In the genomic region with DNA sequence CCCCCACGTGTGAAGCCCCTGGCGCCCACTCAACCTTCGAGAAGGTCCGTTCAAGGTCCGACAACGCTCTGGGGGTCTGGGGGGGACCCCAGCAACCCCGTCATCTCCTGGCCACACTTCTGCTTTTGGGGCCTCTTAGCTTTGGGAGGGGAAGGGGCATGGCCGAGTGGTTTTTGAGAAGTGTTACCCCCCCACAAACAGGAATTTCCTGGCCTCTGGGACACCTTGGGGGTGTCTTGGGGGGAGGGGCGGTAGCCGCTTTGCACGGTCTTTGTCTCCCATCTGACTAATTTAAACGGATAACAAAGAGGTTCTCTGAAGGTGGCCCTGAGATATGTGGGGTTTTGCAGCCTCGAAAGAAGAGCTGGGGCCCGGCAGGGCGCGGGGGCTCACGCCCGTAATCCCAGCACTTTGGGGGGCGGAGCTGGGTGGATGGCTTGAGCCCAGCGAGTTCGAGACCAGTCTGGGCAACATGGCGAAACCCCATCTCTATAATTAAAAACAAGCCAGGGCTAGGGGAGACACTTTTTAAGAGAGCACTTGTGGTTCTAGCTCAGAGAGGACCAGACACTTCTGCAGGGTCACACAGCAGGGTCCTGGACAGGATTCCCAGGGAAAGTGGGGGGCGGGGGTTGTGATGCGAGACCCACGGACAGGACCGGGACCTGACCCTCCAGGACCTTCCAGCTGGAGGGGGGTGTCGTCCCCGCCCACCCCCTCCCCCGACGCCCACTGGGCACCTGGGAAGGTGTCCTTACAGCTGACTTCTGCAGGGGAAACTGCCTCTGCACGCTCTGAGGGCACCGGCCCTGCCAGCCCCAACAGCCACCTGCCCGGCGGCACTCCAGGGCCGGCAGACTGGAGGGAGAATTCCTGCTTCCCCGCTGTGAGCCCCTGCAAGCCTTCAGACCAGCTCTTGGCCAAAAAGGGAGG, we compare ENCODE assay signal across 8 cellular contexts. TPM values are rescaled to one million over a fixed set of nuclear protein-coding genes. Genes with fewer than 3 reads are reported as not detected.
A peak's percentile ranks its signal among the peaks of the same experiment; 100 is the strongest.
DNase-seq lines count a peak whose midpoint lies in the region; ATAC-seq and TF ChIP-seq lines count a peak whose summit lies in the region.

No MANE protein-coding gene starts in this region.

- H3K4me3 Mint-ChIP-seq in CD4-positive, CD25-positive, alpha-beta regulatory T cell: peak overlapping the region; percentile 97 to 100 (median 98)
- H3K4me3 Mint-ChIP-seq in progenitor cell of endocrine pancreas (ENCODE audit: low read depth): peak overlapping the region; percentile 90

- H3K9me3 Mint-ChIP-seq in CD4-positive, CD25-positive, alpha-beta regulatory T cell: no peaks in the 10 kb centered on the region
- H3K9me3 Mint-ChIP-seq in progenitor cell of endocrine pancreas (ENCODE audit: low read depth): no peaks in the 10 kb centered on the region

- H3K36me3 ChIP-seq in CD4-positive, CD25-positive, alpha-beta regulatory T cell (ENCODE audit: control insufficient read depth, insufficient read depth, low read length): peaks cover 14% of the 10 kb centered on the region
- peaks cover 0 to 16% of the 10 kb centered on the region in 2 donors for H3K36me3 ChIP-seq in gastroesophageal sphincter

- no peak for TF ChIP-seq POLR2A in gastroesophageal sphincter (IDR thresholded peaks at IDR 0.05)

- no peaks in the 10 kb centered on the region for H3K27me3 ChIP-seq in CD4-positive, CD25-positive, alpha-beta regulatory T cell (ENCODE audit: control insufficient read depth, insufficient read depth, low read length)
- H3K27me3 ChIP-seq in gastroesophageal sphincter: peaks cover 4% of the 10 kb centered on the region

- H3K4me3 ChIP-seq in CD4-positive, CD25-positive, alpha-beta regulatory T cell (ENCODE audit: low read depth, low read length): peak overlapping the region; percentile 85
- peak overlapping the region; percentile 82 to 95 for H3K4me3 ChIP-seq in gastroesophageal sphincter

- ATAC-seq in CD4-positive, CD25-positive, alpha-beta regulatory T cell (ENCODE audit: low read depth in 2 of 2): peak; percentile 19 to 29
- peak; percentile 10 for ATAC-seq in HG03097 (IDR thresholded peaks at IDR 0.05; ENCODE audit: low FRiP score, unreplicated experiment)
- ATAC-seq in gastroesophageal sphincter: no peak
- ATAC-seq in HG02763 (IDR thresholded peaks at IDR 0.05; ENCODE audit: unreplicated experiment): no peak

- TF ChIP-seq CTCF in gastroesophageal sphincter (IDR thresholded peaks at IDR 0.05) (no peak), progenitor cell of endocrine pancreas (IDR thresholded peaks at IDR 0.05; ENCODE audit: unreplicated experiment) (no peak)

- peaks cover 11% of the 10 kb centered on the region for H3K36me3 Mint-ChIP-seq in CD4-positive, CD25-positive, alpha-beta regulatory T cell
- H3K36me3 Mint-ChIP-seq in progenitor cell of endocrine pancreas (ENCODE audit: insufficient read depth): peaks cover 5% of the 10 kb centered on the region

- peak overlapping the region; percentile 82 for H3K27ac ChIP-seq in CD4-positive, CD25-positive, alpha-beta regulatory T cell (ENCODE audit: insufficient read depth, low read length, poor library complexity, severe bottlenecking)
- H3K27ac ChIP-seq in gastroesophageal sphincter: peak overlapping the region; percentile 96 to 99 (median 98)

- DNase-seq in CD4-positive, CD25-positive, alpha-beta regulatory T cell: peak in 2 of 3 donors; percentile 43 to 51
- DNase-seq in activated T-cell treated with anti-CD3 and anti-CD28 coated beads, Interleukin-2, amount 50 U/mL, for 48 hours: peak; percentile 60
- DNase-seq in progenitor cell of endocrine pancreas (ENCODE audit: low spot score, unreplicated experiment) (no peak), NCI-H146 treated with DMSO at 0.1 percent for 48 hours (lab: John Stamatoyannopoulos, UW; ENCODE audit: unreplicated experiment) (no peak), activated gamma-delta T cell treated with Interleukin-2 at 50 U/mL for 16 hours (no peak)

- H3K4me1 ChIP-seq in CD4-positive, CD25-positive, alpha-beta regulatory T cell (ENCODE audit: control insufficient read depth, insufficient read depth, low read length, poor library complexity, severe bottlenecking): peaks cover 47% of the 10 kb centered on the region
- peaks cover 0 to 71% (median 13%) of the 10 kb centered on the region in 3 donors for H3K4me1 ChIP-seq in gastroesophageal sphincter

- H3K4me1 Mint-ChIP-seq in CD4-positive, CD25-positive, alpha-beta regulatory T cell: peaks cover 0 to 30% (median 5%) of the 10 kb centered on the region in 4 donors
- peaks cover 9% of the 10 kb centered on the region for H3K4me1 Mint-ChIP-seq in progenitor cell of endocrine pancreas (ENCODE audit: low read depth)

- no peak for TF ChIP-seq EP300 in gastroesophageal sphincter (IDR thresholded peaks at IDR 0.05)

- peak overlapping the region; percentile 86 to 96 (median 92) for H3K27ac Mint-ChIP-seq in CD4-positive, CD25-positive, alpha-beta regulatory T cell
- peak overlapping the region; percentile 97 for H3K27ac Mint-ChIP-seq in progenitor cell of endocrine pancreas

- no peaks in the 10 kb centered on the region for H3K27me3 Mint-ChIP-seq in CD4-positive, CD25-positive, alpha-beta regulatory T cell
- no peaks in the 10 kb centered on the region for H3K27me3 Mint-ChIP-seq in progenitor cell of endocrine pancreas

- H3K9me3 ChIP-seq in CD4-positive, CD25-positive, alpha-beta regulatory T cell (ENCODE audit: control insufficient read depth in 2 of 2, low read length in 2 of 2): no peaks in the 10 kb centered on the region
- H3K9me3 ChIP-seq in gastroesophageal sphincter: no peaks in the 10 kb centered on the region

- WGBS in gastroesophageal sphincter (ENCODE audit: low coverage in 1 of 2), 2 donors: 0 to 2% methylated on average over 9 to 10 of the region's 36 CpGs

RNA-seq across cellular contexts. Expression of gene CNN2, which starts 0.9 kb away (rescaled TPM):
- total RNA-seq in CD4-positive, CD25-positive, alpha-beta regulatory T cell: 397 TPM
- 100 to 1,000 TPM; 378 to 426 (median 401) TPM for polyA plus RNA-seq in CD4-positive, CD25-positive, alpha-beta regulatory T cell
- total RNA-seq in gastroesophageal sphincter (100 to 1,000 TPM in 1 of 4 donors, 10 to 100 TPM in 3; 52.9 to 103 (median 75.2) TPM), progenitor cell of endocrine pancreas (225 and 226 TPM in 2 replicates)

RNA-seq across cellular contexts. Expression of gene RNU6-2, which starts 6.0 kb away (rescaled TPM):
- not detected for total RNA-seq in CD4-positive, CD25-positive, alpha-beta regulatory T cell
- not detected for polyA plus RNA-seq in CD4-positive, CD25-positive, alpha-beta regulatory T cell
- total RNA-seq in gastroesophageal sphincter: not detected
- total RNA-seq in progenitor cell of endocrine pancreas: not detected in 2 replicates

RNA-seq across cellular contexts. Expression of gene TMEM259, which starts 6.4 kb away (rescaled TPM):
- total RNA-seq in CD4-positive, CD25-positive, alpha-beta regulatory T cell: 339 TPM
- polyA plus RNA-seq in CD4-positive, CD25-positive, alpha-beta regulatory T cell: 10 to 100 TPM; 51.6 to 67.1 (median 54.2) TPM
- total RNA-seq in gastroesophageal sphincter (100 to 1,000 TPM; 146 to 179 (median 154) TPM), progenitor cell of endocrine pancreas (171 and 199 TPM in 2 replicates)

RNA-seq across cellular contexts. Expression of gene ABCA7, which starts 12.6 kb away (rescaled TPM):
- total RNA-seq in CD4-positive, CD25-positive, alpha-beta regulatory T cell: 161 TPM
- polyA plus RNA-seq in CD4-positive, CD25-positive, alpha-beta regulatory T cell: 10 to 100 TPM in 1 of 4 donors, 1 to 10 TPM in 3; 3.4 to 13.3 (median 6.9) TPM
- total RNA-seq in gastroesophageal sphincter: 10 to 100 TPM in 1 of 4 donors, 1 to 10 TPM in 3; 3.9 to 14.3 (median 6.4) TPM
- 54.6 and 57.3 TPM in 2 replicates for total RNA-seq in progenitor cell of endocrine pancreas

RNA-seq across cellular contexts. Expression of gene GRIN3B, which starts 27.1 kb away (rescaled TPM):
- total RNA-seq in CD4-positive, CD25-positive, alpha-beta regulatory T cell: not detected
- not detected for polyA plus RNA-seq in CD4-positive, CD25-positive, alpha-beta regulatory T cell
- total RNA-seq in gastroesophageal sphincter: not detected
- 1.4 and 1.5 TPM in 2 replicates for total RNA-seq in progenitor cell of endocrine pancreas

Comparison
In these comparisons a context has a peak if more than half of its experiments do, and no peak if none do; other contexts are left out.
1. ATAC-seq: peak in CD4-positive, CD25-positive, alpha-beta regulatory T cell (2 of 2) and HG03097 (single experiment); none in gastroesophageal sphincter (single experiment) and HG02763 (single experiment).
2. DNase-seq: peak in CD4-positive, CD25-positive, alpha-beta regulatory T cell (2 of 3) and activated T-cell treated with anti-CD3 and anti-CD28 coated beads, Interleukin-2, amount 50 U/mL, for 48 hours (2 of 2); none in progenitor cell of endocrine pancreas (single experiment), NCI-H146 treated with DMSO at 0.1 percent for 48 hours (single experiment) and activated gamma-delta T cell treated with Interleukin-2 at 50 U/mL for 16 hours (single experiment).